Comparison of ENCODE assay signal across 9 cellular contexts in the genomic region with DNA sequence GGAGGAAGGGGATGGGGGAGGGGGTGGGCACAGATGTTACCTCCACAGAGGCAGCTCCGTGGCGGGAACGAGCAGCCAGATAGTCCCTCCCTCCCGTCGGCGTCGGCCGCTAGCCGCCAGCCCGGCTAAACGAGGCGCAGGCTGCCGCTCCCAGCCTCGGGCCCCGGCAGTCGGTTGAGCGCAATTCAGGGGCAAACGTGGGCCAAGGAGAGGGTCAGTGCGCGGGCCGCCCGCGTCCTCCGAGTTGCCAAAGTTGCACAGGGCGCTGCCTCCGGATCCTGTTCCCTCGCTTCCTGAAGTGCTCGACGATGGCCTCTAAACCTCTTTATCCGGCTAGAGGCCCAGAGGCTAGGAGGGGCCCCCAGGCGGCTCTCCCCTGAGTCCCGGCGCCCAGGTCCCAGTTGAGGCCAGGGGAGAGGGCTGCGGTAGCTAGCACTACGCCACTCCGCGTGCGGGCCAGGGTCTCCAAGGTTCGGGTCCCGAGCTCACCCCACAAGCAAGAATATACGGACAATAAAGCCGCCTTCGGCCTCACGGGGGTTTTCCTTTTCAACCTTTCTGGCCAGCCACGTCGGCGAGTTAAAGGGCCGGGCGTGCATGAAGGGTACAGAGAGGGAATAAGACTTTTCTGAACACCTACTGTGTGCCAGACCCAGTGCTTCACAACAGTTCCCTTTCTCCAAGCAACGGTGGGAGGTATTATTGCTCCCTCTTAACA.
A peak's percentile ranks its signal among the peaks of the same experiment; 100 is the strongest.
DNase-seq lines count a peak whose midpoint lies in the region; ATAC-seq and TF ChIP-seq lines count a peak whose summit lies in the region.
"Had no signal": no experiment of that assay in that cellular context is flagged by ENCODE, and none has a peak within 500 bp of the region (broad histone marks: within the 10 kb centered on the region; RNA-seq: fewer than 3 reads in every experiment).

No MANE protein-coding gene starts in this region.

- peak overlapping the region; percentile 1 for H3K4me3 ChIP-seq in iPS-11a (ENCODE audit: low read depth, low read length)
- peak overlapping the region; percentile 47 for H3K4me3 ChIP-seq in smooth muscle cell

- 54% methylated on average over 42 of the region's 50 CpGs for WGBS in smooth muscle cell (ENCODE audit: low lambda C conversion rate)

- intact Hi-C loops in activated CD8-positive, alpha-beta T cell treated with anti-CD3 and anti-CD28 coated beads for 36 hours (cut with micrococcal nuclease): loop anchor here (5.0 kb wide), 2 partner anchors 120 to 135 kb away; no protein-coding TSS in a partner anchor

- POLR2A ChIA-PET in activated CD8-positive, alpha-beta T cell treated with anti-CD3 and anti-CD28 coated beads for 36 hours (lab: Charles Lee): no interaction called here

- peak overlapping the region; percentile 86 for H3K4me2 ChIP-seq in smooth muscle cell

- ATAC-seq in activated CD8-positive, alpha-beta T cell treated with anti-CD3 and anti-CD28 coated beads for 36 hours: no peak
- ATAC-seq in GM18498 (IDR thresholded peaks at IDR 0.05; ENCODE audit: unreplicated experiment): no peak
- ATAC-seq in left lobe of liver: no peak
- ATAC-seq: left colon had no signal

- H3F3A ChIP-seq in smooth muscle cell (ENCODE audit: low read depth): no peaks in the 10 kb centered on the region

- H4K20me1 ChIP-seq in smooth muscle cell (ENCODE audit: low read depth): no peaks in the 10 kb centered on the region

- CTCF ChIA-PET in activated CD8-positive, alpha-beta T cell treated with anti-CD3 and anti-CD28 coated beads for 36 hours (lab: Charles Lee): no interaction called here

- no peaks in the 10 kb centered on the region for H3K9me3 ChIP-seq in smooth muscle cell (replicated peaks; ENCODE audit: low read depth)

- no peaks in the 10 kb centered on the region for H3K36me3 Mint-ChIP-seq in T-helper 2 cell treated with Interferon-gamma antibody and Interleukin-4, amounts not matched to agents 5 μg/mL and 100 μg/mL, for 36 hours (ENCODE audit: low read depth)
- H3K36me3 Mint-ChIP-seq in activated CD8-positive, alpha-beta T cell treated with anti-CD3 and anti-CD28 coated beads for 36 hours (ENCODE audit: low read depth): no peaks in the 10 kb centered on the region

- no peaks in the 10 kb centered on the region for H3K36me3 ChIP-seq in smooth muscle cell (ENCODE audit: low read depth)

- H3K4me3 Mint-ChIP-seq in T-helper 2 cell treated with Interferon-gamma antibody and Interleukin-4, amounts not matched to agents 5 μg/mL and 100 μg/mL, for 36 hours: peak overlapping the region; percentile 73
- H3K4me3 Mint-ChIP-seq in activated CD8-positive, alpha-beta T cell treated with anti-CD3 and anti-CD28 coated beads for 36 hours: peak overlapping the region; percentile 45

- no peak overlapping the region for H2AFZ ChIP-seq in smooth muscle cell (ENCODE audit: low read depth)

- H3K27ac Mint-ChIP-seq in T-helper 2 cell treated with Interferon-gamma antibody and Interleukin-4, amounts not matched to agents 5 μg/mL and 100 μg/mL, for 36 hours: no peak overlapping the region
- H3K27ac Mint-ChIP-seq in activated CD8-positive, alpha-beta T cell treated with anti-CD3 and anti-CD28 coated beads for 36 hours: no peak overlapping the region

- H3K9ac ChIP-seq in smooth muscle cell (ENCODE audit: low read depth): no peak overlapping the region

- TF ChIP-seq CTCF in activated CD8-positive, alpha-beta T cell treated with anti-CD3 and anti-CD28 coated beads for 36 hours (IDR thresholded peaks at IDR 0.05): no peak
- no peak for TF ChIP-seq CTCF in smooth muscle cell (IDR thresholded peaks at IDR 0.05; ENCODE audit: borderline replicate concordance, insufficient read depth, poor library complexity, severe bottlenecking)

- H3K27me3 ChIP-seq in smooth muscle cell (ENCODE audit: low read depth): peaks cover 92% of the 10 kb centered on the region

- peaks cover 4% of the 10 kb centered on the region for H3K4me1 ChIP-seq in smooth muscle cell (ENCODE audit: low read depth)

- no peaks in the 10 kb centered on the region for H3K79me2 ChIP-seq in smooth muscle cell (ENCODE audit: low read depth)

- no peak overlapping the region for H3K27ac ChIP-seq in smooth muscle cell (ENCODE audit: low read depth)

- H3K27me3 Mint-ChIP-seq in T-helper 2 cell treated with Interferon-gamma antibody and Interleukin-4, amounts not matched to agents 5 μg/mL and 100 μg/mL, for 36 hours (ENCODE audit: low read depth): peaks cover 73% of the 10 kb centered on the region
- peaks cover 54% of the 10 kb centered on the region for H3K27me3 Mint-ChIP-seq in activated CD8-positive, alpha-beta T cell treated with anti-CD3 and anti-CD28 coated beads for 36 hours

- peaks cover 4% of the 10 kb centered on the region for H3K4me1 Mint-ChIP-seq in T-helper 2 cell treated with Interferon-gamma antibody and Interleukin-4, amounts not matched to agents 5 μg/mL and 100 μg/mL, for 36 hours (ENCODE audit: low read depth)
- H3K4me1 Mint-ChIP-seq in activated CD8-positive, alpha-beta T cell treated with anti-CD3 and anti-CD28 coated beads for 36 hours (ENCODE audit: low read depth): peaks cover 8% of the 10 kb centered on the region

- no peak for DNase-seq in T-helper 2 cell treated with Interferon-gamma antibody and Interleukin-4, amounts not matched to agents 5 μg/mL and 100 μg/mL, for 36 hours (ENCODE audit: low spot score)
- DNase-seq in T-helper 2 cell (no peak), smooth muscle cell (lab: John Stamatoyannopoulos, UW; ENCODE audit: unreplicated experiment) (no peak), DMS 273 treated with DMSO at 0.1 percent for 48 hours (lab: John Stamatoyannopoulos, UW) (no peak), left lobe of liver (ENCODE audit: low spot score) (no peak)
- no peak for DNase-seq in activated CD8-positive, alpha-beta T cell treated with anti-CD3 and anti-CD28 coated beads for 36 hours
- DNase-seq: left colon had no signal

- no peaks in the 10 kb centered on the region for H3K9me3 Mint-ChIP-seq in T-helper 2 cell treated with Interferon-gamma antibody and Interleukin-4, amounts not matched to agents 5 μg/mL and 100 μg/mL, for 36 hours
- no peaks in the 10 kb centered on the region for H3K9me3 Mint-ChIP-seq in activated CD8-positive, alpha-beta T cell treated with anti-CD3 and anti-CD28 coated beads for 36 hours
